ENCODE assay signal across 1 cellular context in genomic region chr3:10115326-10116137, GRCh38.
TF ChIP-seq lines count a peak whose summit lies in the region.

BRK1 (plus strand) TSS chr3:10115675; CDS start chr3:10115702, 27 bp downstream.

TF ChIP-seq in HepG2, 621 proteins besides CTCF, POLR2A, EP300 and RAD21 (continued from another document):
- no peak for TF ChIP-seq GRHL1 (CRISPR knock-in tag; conservative IDR thresholded peaks at IDR 0.05)
- no peak for TF ChIP-seq NFKBIZ (CRISPR knock-in tag; IDR thresholded peaks at IDR 0.05)
- no peak for TF ChIP-seq ZNF660 (CRISPR knock-in tag; IDR thresholded peaks at IDR 0.05; ENCODE audit: borderline replicate concordance, low read depth)
- no peak for TF ChIP-seq ZBTB1 (CRISPR knock-in tag; IDR thresholded peaks at IDR 0.05; ENCODE audit: borderline replicate concordance)
- TF ChIP-seq SNAPC2 (CRISPR knock-in tag; IDR thresholded peaks at IDR 0.05) = no peak
- TF ChIP-seq ZNF280D (CRISPR knock-in tag; IDR thresholded peaks at IDR 0.05) = 0 out of 2 replicates have a peak, but pooled peaks have one; percentile 43
- TF ChIP-seq ZKSCAN5 (CRISPR knock-in tag; IDR thresholded peaks at IDR 0.05) = no peak
- peak; percentile 42; the same call in 1 of the 2 replicates for TF ChIP-seq ARID3A (IDR thresholded peaks at IDR 0.05; ENCODE audit: low read depth, low read length)
- TF ChIP-seq EED (CRISPR knock-in tag; IDR thresholded peaks at IDR 0.05) = 0 out of 2 replicates have a peak, but pooled peaks have one; percentile 50
- TF ChIP-seq MEIS1 (CRISPR knock-in tag; IDR thresholded peaks at IDR 0.05; ENCODE audit: borderline replicate concordance) = 0 out of 2 replicates have a peak, but pooled peaks have one; percentile 9
- TF ChIP-seq HOXD1 (CRISPR knock-in tag; IDR thresholded peaks at IDR 0.05) = peak; percentile 79
- no peak for TF ChIP-seq SNAPC4 (CRISPR knock-in tag; IDR thresholded peaks at IDR 0.05)
- no peak for TF ChIP-seq CENPT (CRISPR knock-in tag; IDR thresholded peaks at IDR 0.05; ENCODE audit: low read depth)
- TF ChIP-seq AHDC1 (CRISPR knock-in tag; IDR thresholded peaks at IDR 0.05; ENCODE audit: borderline replicate concordance) = no peak
- peak; percentile 94 for TF ChIP-seq SAP130 (CRISPR knock-in tag; IDR thresholded peaks at IDR 0.05; ENCODE audit: low read depth)
- peak; percentile 76; the same call in 1 of the 2 replicates for TF ChIP-seq ZNF30 (CRISPR knock-in tag; IDR thresholded peaks at IDR 0.05)
